ENCODE assay signal across 8 cellular contexts in genomic region chr5:148791334-148791667, GRCh38. TPM values are rescaled to one million over a fixed set of nuclear protein-coding genes. Genes with fewer than 3 reads are reported as not detected.
A peak's percentile ranks its signal among the peaks of the same experiment; 100 is the strongest.
DNase-seq lines count a peak whose midpoint lies in the region; ATAC-seq and TF ChIP-seq lines count a peak whose summit lies in the region.

No MANE protein-coding gene starts in this region.

- ATAC-seq in GM19023 (IDR thresholded peaks at IDR 0.05; ENCODE audit: unreplicated experiment) = peak; percentile 90
- peak; percentile 94 for ATAC-seq in HG03025 (IDR thresholded peaks at IDR 0.05; ENCODE audit: low FRiP score, unreplicated experiment)

- H3K9me3 ChIP-seq in MG63 (no peaks in the 10 kb centered on the region), Peyer's patch (no peaks in the 10 kb centered on the region)

- DNase-seq in A172 (ENCODE audit: low spot score) (peak; percentile 46), MG63 (no peak), Peyer's patch (no peak), mesothelial cell of epicardium (ENCODE audit: low spot score in 2 of 2, unreplicated experiment in 2 of 2) (no peak), putamen (ENCODE audit: low spot score) (no peak)
- peak; percentile 38 for DNase-seq in activated CD4-positive, alpha-beta memory T cell treated with anti-CD3 and anti-CD28 coated beads, Interleukin-2, amount 10 ng/mL, durations not matched to agents 7 days and 5 days

- peaks cover 20% of the 10 kb centered on the region for H3K27me3 Mint-ChIP-seq in activated CD4-positive, alpha-beta memory T cell treated with anti-CD3 and anti-CD28 coated beads, Interleukin-2, amount 10 ng/mL, durations not matched to agents 7 days and 5 days
- H3K27me3 Mint-ChIP-seq in mesothelial cell of epicardium (ENCODE audit: low read depth) = peaks cover 4% of the 10 kb centered on the region

- H3K9me3 Mint-ChIP-seq in activated CD4-positive, alpha-beta memory T cell treated with anti-CD3 and anti-CD28 coated beads, Interleukin-2, amount 10 ng/mL, durations not matched to agents 7 days and 5 days = no peaks in the 10 kb centered on the region
- no peaks in the 10 kb centered on the region for H3K9me3 Mint-ChIP-seq in mesothelial cell of epicardium

- CTCF ChIA-PET in activated CD4-positive, alpha-beta memory T cell treated with anti-CD3 and anti-CD28 coated beads, Interleukin-2, amount 10 ng/mL, durations not matched to agents 7 days and 5 days (lab: Charles Lee) = interaction anchor here (0.5 to 1.3 kb wide), 5 partner anchors 37 to 671 kb away, joined by 3 to 5 read pairs (median 4); no protein-coding TSS in a partner anchor

- POLR2A ChIA-PET in activated CD4-positive, alpha-beta memory T cell treated with anti-CD3 and anti-CD28 coated beads, Interleukin-2, amount 10 ng/mL, durations not matched to agents 7 days and 5 days (lab: Charles Lee) = interaction anchor here (1.1 to 1.9 kb wide), 2 partner anchors 35 to 43 kb away, joined by 3 to 5 read pairs; partner anchors contain the start of gene ADRB2

- no peak overlapping the region for H3K27ac Mint-ChIP-seq in activated CD4-positive, alpha-beta memory T cell treated with anti-CD3 and anti-CD28 coated beads, Interleukin-2, amount 10 ng/mL, durations not matched to agents 7 days and 5 days
- H3K27ac Mint-ChIP-seq in mesothelial cell of epicardium = no peak overlapping the region

- no peak overlapping the region for H3K4me3 Mint-ChIP-seq in activated CD4-positive, alpha-beta memory T cell treated with anti-CD3 and anti-CD28 coated beads, Interleukin-2, amount 10 ng/mL, durations not matched to agents 7 days and 5 days
- H3K4me3 Mint-ChIP-seq in mesothelial cell of epicardium = no peak overlapping the region

- H3K27me3 ChIP-seq in MG63 = no peaks in the 10 kb centered on the region
- no peaks in the 10 kb centered on the region for H3K27me3 ChIP-seq in Peyer's patch

- no peaks in the 10 kb centered on the region for H3K4me1 ChIP-seq in Peyer's patch

- H3K27ac ChIP-seq in Peyer's patch = no peak overlapping the region

- TF ChIP-seq CTCF in Peyer's patch (IDR thresholded peaks at IDR 0.05) (no peak), mesothelial cell of epicardium (IDR thresholded peaks at IDR 0.05; ENCODE audit: unreplicated experiment) (no peak)

- peaks cover 36% of the 10 kb centered on the region for H3K4me1 Mint-ChIP-seq in activated CD4-positive, alpha-beta memory T cell treated with anti-CD3 and anti-CD28 coated beads, Interleukin-2, amount 10 ng/mL, durations not matched to agents 7 days and 5 days
- no peaks in the 10 kb centered on the region for H3K4me1 Mint-ChIP-seq in mesothelial cell of epicardium

- no peak for TF ChIP-seq POLR2A in Peyer's patch (IDR thresholded peaks at IDR 0.05)

- H3K36me3 Mint-ChIP-seq in activated CD4-positive, alpha-beta memory T cell treated with anti-CD3 and anti-CD28 coated beads, Interleukin-2, amount 10 ng/mL, durations not matched to agents 7 days and 5 days (ENCODE audit: low read depth) = no peaks in the 10 kb centered on the region
- H3K36me3 Mint-ChIP-seq in mesothelial cell of epicardium = no peaks in the 10 kb centered on the region

- no peaks in the 10 kb centered on the region for H3K36me3 ChIP-seq in MG63
- H3K36me3 ChIP-seq in Peyer's patch = no peaks in the 10 kb centered on the region

- H3K4me3 ChIP-seq in MG63 (no peak overlapping the region), Peyer's patch (no peak overlapping the region)

RNA-seq across cellular contexts. Expression of gene ADRB2, which starts 35.1 kb away (rescaled TPM):
- 0.17 and 0.45 TPM in 2 replicates for total RNA-seq in A172 (2014; rRNA removed; shearing (Covaris generic))
- 1 to 10 TPM; 6.7 to 6.9 TPM for total RNA-seq in activated CD4-positive, alpha-beta memory T cell treated with anti-CD3 and anti-CD28 coated beads, Interleukin-2, amount 10 ng/mL, durations not matched to agents 7 days and 5 days
- total RNA-seq in MG63 (2014; rRNA removed; shearing (Covaris generic); ENCODE audit: low replicate concordance) = 5.3 and 12.9 TPM in 2 replicates
- total RNA-seq in Peyer's patch (1 to 10 TPM in 2 of 4 donors, under 1 TPM in 2; 0.53 to 7.4 (median 1.7) TPM), mesothelial cell of epicardium (0.42 to 0.52 TPM (median 0.51 TPM) in 3 replicates)

Comparison
In these comparisons a context has a peak if more than half of its experiments do, and no peak if none do; other contexts are left out.
1. DNase-seq: peak in A172 (single experiment) and activated CD4-positive, alpha-beta memory T cell treated with anti-CD3 and anti-CD28 coated beads, Interleukin-2, amount 10 ng/mL, durations not matched to agents 7 days and 5 days (single experiment); none in MG63 (single experiment), Peyer's patch (0 of 3), mesothelial cell of epicardium (0 of 2) and putamen (single experiment).